In genomic region chr22:34760276-34761008, GRCh38 we compare ENCODE assay signal across 12 cellular contexts.
"Had no signal": no experiment of that assay in that cellular context is flagged by ENCODE, and none has a peak within 500 bp of the region (broad histone marks: within the 10 kb centered on the region; RNA-seq: fewer than 3 reads in every experiment).

No MANE protein-coding gene starts in this region.

- H3K4me3 Mint-ChIP-seq: activated naive CD4-positive, alpha-beta T cell treated with anti-CD3 and anti-CD28 coated beads, Interleukin-2, amount 50 U/mL, for 24 hours; neural crest cell; stimulated activated naive CD8-positive, alpha-beta T cell treated with anti-CD3 and anti-CD28 coated beads, Interleukin-15, amount 100 ng/mL, for 72 hours; T-helper 17 cell; WTC11 had no signal

- H3K27me3 Mint-ChIP-seq: activated naive CD4-positive, alpha-beta T cell treated with anti-CD3 and anti-CD28 coated beads, Interleukin-2, amount 50 U/mL, for 24 hours had no signal

- H3K27ac Mint-ChIP-seq: activated naive CD4-positive, alpha-beta T cell treated with anti-CD3 and anti-CD28 coated beads, Interleukin-2, amount 50 U/mL, for 24 hours; activated T-helper 2 cell treated with anti-CD3 and anti-CD28 coated beads, Interferon-gamma antibody, Interleukin-2, Interleukin-4, amounts not matched to agents 10 μg/mL and 5 μg/mL and 100 μg/mL, durations not matched to agents 14 hours and 24 hours and 36 hours; stimulated activated naive CD8-positive, alpha-beta T cell treated with anti-CD3 and anti-CD28 coated beads, Interleukin-15, amount 100 ng/mL, for 72 hours; T-helper 17 cell; WTC11 had no signal

- DNase-seq: activated CD4-positive, alpha-beta T cell treated with anti-CD3 and anti-CD28 coated beads for 48 hours; activated T-cell treated with anti-CD3 and anti-CD28 coated beads for 4 hours; hypothalamus; stimulated activated CD4-positive, alpha-beta T cell treated with anti-CD3 and anti-CD28 coated beads, Interleukin-4, amount 100 ng/mL, for 4 hours; stimulated activated naive CD8-positive, alpha-beta T cell treated with anti-CD3 and anti-CD28 coated beads, Interleukin-15, amount 100 ng/mL, for 72 hours; T-helper 17 cell; testis had no signal

- H3K27ac ChIP-seq: testis had no signal

- H3K9me3 ChIP-seq: testis had no signal

- H3K4me3 ChIP-seq: testis had no signal

- H3K4me1 Mint-ChIP-seq: activated naive CD4-positive, alpha-beta T cell treated with anti-CD3 and anti-CD28 coated beads, Interleukin-2, amount 50 U/mL, for 24 hours; neural crest cell; stimulated activated naive CD8-positive, alpha-beta T cell treated with anti-CD3 and anti-CD28 coated beads, Interleukin-15, amount 100 ng/mL, for 72 hours; T-helper 17 cell had no signal

- H3K27me3 ChIP-seq: testis had no signal

- H3K9me3 Mint-ChIP-seq: activated naive CD4-positive, alpha-beta T cell treated with anti-CD3 and anti-CD28 coated beads, Interleukin-2, amount 50 U/mL, for 24 hours had no signal

- H3K36me3 Mint-ChIP-seq: activated naive CD4-positive, alpha-beta T cell treated with anti-CD3 and anti-CD28 coated beads, Interleukin-2, amount 50 U/mL, for 24 hours had no signal

- ATAC-seq: left lobe of liver; stimulated activated naive CD8-positive, alpha-beta T cell treated with anti-CD3 and anti-CD28 coated beads, Interleukin-15, amount 100 ng/mL, for 72 hours; T-helper 17 cell; WTC11 had no signal

- H3K4me1 ChIP-seq: testis had no signal
